Comparison of ENCODE assay signal across 14 cellular contexts in genomic region chr19:55620410-55620809, GRCh38. TPM values are rescaled to one million over a fixed set of nuclear protein-coding genes. Genes with fewer than 3 reads are reported as not detected.
DNase-seq lines count a peak whose midpoint lies in the region; ATAC-seq and TF ChIP-seq lines count a peak whose summit lies in the region.
"Had no signal": no experiment of that assay in that cellular context is flagged by ENCODE, and none has a peak within 500 bp of the region (broad histone marks: within the 10 kb centered on the region; RNA-seq: fewer than 3 reads in every experiment).

No MANE protein-coding gene starts in this region.

- no peaks in the 10 kb centered on the region for H3F3A ChIP-seq in neural cell (ENCODE audit: insufficient read depth, low read length, poor library complexity, severe bottlenecking)
- H3F3A ChIP-seq in smooth muscle cell (ENCODE audit: low read depth): peaks cover 12% of the 10 kb centered on the region

- WGBS in smooth muscle cell (ENCODE audit: low lambda C conversion rate): 95% methylated on average over 4 of the region's 4 CpGs

- CTCF ChIA-PET in activated CD8-positive, alpha-beta memory T cell treated with anti-CD3 and anti-CD28 coated beads, Interleukin-2, amount 10 ng/mL, durations not matched to agents 7 days and 5 days (lab: Charles Lee): interaction anchor here (1.1 to 4.5 kb wide), 3 partner anchors 11 to 117 kb away, joined by 4 to 25 read pairs (median 18); partner anchors contain the start of gene ZNF865

- H3K36me3 ChIP-seq in Karpas-422 (ENCODE audit: insufficient read depth, low read length) (peaks cover 3% of the 10 kb centered on the region; the same call in 1 of the 2 replicates), neural cell (ENCODE audit: insufficient read depth, low read length) (no peaks in the 10 kb centered on the region), smooth muscle cell (ENCODE audit: low read depth) (no peaks in the 10 kb centered on the region)

- H3K9me3 ChIP-seq in Karpas-422 (ENCODE audit: low read length) (no peaks in the 10 kb centered on the region), neural cell (ENCODE audit: low read length) (no peaks in the 10 kb centered on the region), smooth muscle cell (replicated peaks; ENCODE audit: low read depth) (no peaks in the 10 kb centered on the region)
- H3K9me3 ChIP-seq: SJSA1 had no signal

- DNase-seq in CD1c-positive myeloid dendritic cell (ENCODE audit: extremely low spot score): peak; percentile 40
- DNase-seq in Karpas-422: no peak
- no peak for DNase-seq in activated CD8-positive, alpha-beta memory T cell treated with anti-CD3 and anti-CD28 coated beads, Interleukin-2, amount 10 ng/mL, durations not matched to agents 7 days and 5 days
- no peak for DNase-seq in smooth muscle cell (lab: John Stamatoyannopoulos, UW; ENCODE audit: unreplicated experiment)
- DNase-seq in type B pancreatic cell (ENCODE audit: extremely low spot score, unreplicated experiment): no peak
- no peak for DNase-seq in Right ventricle myocardium inferior (ENCODE audit: missing footprints)
- DNase-seq in endothelial cell (ENCODE audit: low spot score): no peak
- DNase-seq: activated effector memory CD4-positive, alpha-beta T cell treated with anti-CD3 and anti-CD28 coated beads, Interleukin-2, amount 50 U/mL, for 16 hours; NCI-H1694 treated with DMSO at 0.1 percent for 48 hours; NCI-H526 treated with DMSO at 0.1 percent for 48 hours had no signal

- no peaks in the 10 kb centered on the region for H3K27me3 Mint-ChIP-seq in activated CD8-positive, alpha-beta memory T cell treated with anti-CD3 and anti-CD28 coated beads, Interleukin-2, amount 10 ng/mL, durations not matched to agents 7 days and 5 days
- H3K27me3 Mint-ChIP-seq in type B pancreatic cell (no peaks in the 10 kb centered on the region), endothelial cell (ENCODE audit: unreplicated experiment) (peaks cover 17% of the 10 kb centered on the region)

- H3K4me1 ChIP-seq in Karpas-422 (ENCODE audit: low read length): peaks cover 20% of the 10 kb centered on the region
- no peaks in the 10 kb centered on the region for H3K4me1 ChIP-seq in smooth muscle cell (ENCODE audit: low read depth)

- no peak for TF ChIP-seq EP300 in neural cell (conservative IDR thresholded peaks at IDR 0.05; ENCODE audit: poor library complexity, severe bottlenecking)

- TF ChIP-seq CTCF in neural cell (IDR thresholded peaks at IDR 0.05; ENCODE audit: poor library complexity, severe bottlenecking) (no peak), smooth muscle cell (IDR thresholded peaks at IDR 0.05; ENCODE audit: borderline replicate concordance, insufficient read depth, poor library complexity, severe bottlenecking) (no peak), type B pancreatic cell (conservative IDR thresholded peaks at IDR 0.05) (no peak), endothelial cell (IDR thresholded peaks at IDR 0.05; ENCODE audit: unreplicated experiment) (no peak)

- peak overlapping the region; percentile 15; the same call in 1 of the 2 replicates for H3K27ac ChIP-seq in Karpas-422 (ENCODE audit: low read length)
- H3K27ac ChIP-seq in neural cell (ENCODE audit: low read length): no peak overlapping the region
- H3K27ac ChIP-seq in smooth muscle cell (ENCODE audit: low read depth): no peak overlapping the region
- H3K27ac ChIP-seq: SJSA1, VCaP had no signal

- H3K4me1 Mint-ChIP-seq in activated CD8-positive, alpha-beta memory T cell treated with anti-CD3 and anti-CD28 coated beads, Interleukin-2, amount 10 ng/mL, durations not matched to agents 7 days and 5 days: peaks cover 39% of the 10 kb centered on the region
- H3K4me1 Mint-ChIP-seq in type B pancreatic cell (ENCODE audit: unreplicated experiment): peaks cover 14% of the 10 kb centered on the region
- H3K4me1 Mint-ChIP-seq in endothelial cell (ENCODE audit: unreplicated experiment): peaks cover 16% of the 10 kb centered on the region

- H3K4me3 Mint-ChIP-seq in activated CD8-positive, alpha-beta memory T cell treated with anti-CD3 and anti-CD28 coated beads, Interleukin-2, amount 10 ng/mL, durations not matched to agents 7 days and 5 days: no peak overlapping the region
- H3K4me3 Mint-ChIP-seq in type B pancreatic cell (no peak overlapping the region), endothelial cell (ENCODE audit: unreplicated experiment) (no peak overlapping the region)
- H3K4me3 Mint-ChIP-seq: mesothelial cell of epicardium had no signal

- H4K20me1 ChIP-seq in Karpas-422 (ENCODE audit: insufficient read depth, low read depth, low read length): no peaks in the 10 kb centered on the region
- no peaks in the 10 kb centered on the region for H4K20me1 ChIP-seq in neural cell (ENCODE audit: insufficient read depth)
- peaks cover 8% of the 10 kb centered on the region for H4K20me1 ChIP-seq in smooth muscle cell (ENCODE audit: low read depth)

- H3K4me3 ChIP-seq in Karpas-422 (ENCODE audit: low read length): no peak overlapping the region
- no peak overlapping the region for H3K4me3 ChIP-seq in neural cell (ENCODE audit: low read length)
- no peak overlapping the region for H3K4me3 ChIP-seq in smooth muscle cell
- H3K4me3 ChIP-seq: SJSA1 had no signal

- H3K27ac Mint-ChIP-seq in activated CD8-positive, alpha-beta memory T cell treated with anti-CD3 and anti-CD28 coated beads, Interleukin-2, amount 10 ng/mL, durations not matched to agents 7 days and 5 days: peak overlapping the region; percentile 67
- no peak overlapping the region for H3K27ac Mint-ChIP-seq in type B pancreatic cell
- H3K27ac Mint-ChIP-seq in endothelial cell (ENCODE audit: unreplicated experiment): no peak overlapping the region
- H3K27ac Mint-ChIP-seq: mesothelial cell of epicardium had no signal

- H3K4me2 ChIP-seq in Karpas-422 (ENCODE audit: low read depth, low read length, poor library complexity, severe bottlenecking): no peak overlapping the region
- H3K4me2 ChIP-seq in neural cell (ENCODE audit: low read length): no peak overlapping the region
- no peak overlapping the region for H3K4me2 ChIP-seq in smooth muscle cell

- intact Hi-C loops in Right ventricle myocardium inferior (cut with DNase I): loop anchor here (10.0 kb wide), 1 partner anchor 476 kb away; the partner anchor contains the start of gene TNNT1

- H3K27me3 ChIP-seq in Karpas-422 (ENCODE audit: low read length): no peaks in the 10 kb centered on the region
- H3K27me3 ChIP-seq in neural cell (ENCODE audit: insufficient read depth, low read depth, low read length): no peaks in the 10 kb centered on the region
- no peaks in the 10 kb centered on the region for H3K27me3 ChIP-seq in smooth muscle cell (ENCODE audit: low read depth)
- H3K27me3 ChIP-seq: SJSA1 had no signal

- no peaks in the 10 kb centered on the region for H3K9me3 Mint-ChIP-seq in activated CD8-positive, alpha-beta memory T cell treated with anti-CD3 and anti-CD28 coated beads, Interleukin-2, amount 10 ng/mL, durations not matched to agents 7 days and 5 days (ENCODE audit: low read depth)
- no peaks in the 10 kb centered on the region for H3K9me3 Mint-ChIP-seq in type B pancreatic cell
- H3K9me3 Mint-ChIP-seq in endothelial cell (ENCODE audit: unreplicated experiment): no peaks in the 10 kb centered on the region
- H3K9me3 Mint-ChIP-seq: mesothelial cell of epicardium had no signal

- H3K9ac ChIP-seq in Karpas-422 (ENCODE audit: low read length) (no peak overlapping the region), neural cell (ENCODE audit: low read length) (no peak overlapping the region), smooth muscle cell (ENCODE audit: low read depth) (no peak overlapping the region)

- no peak for TF ChIP-seq RAD21 in neural cell (conservative IDR thresholded peaks at IDR 0.05)

- ATAC-seq in activated CD8-positive, alpha-beta memory T cell treated with anti-CD3 and anti-CD28 coated beads, Interleukin-2, amount 10 ng/mL, durations not matched to agents 7 days and 5 days: no peak
- no peak for ATAC-seq in Right ventricle myocardium inferior

- H3K9me2 ChIP-seq in Karpas-422 (replicated peaks; ENCODE audit: insufficient read depth, low read length) (no peaks in the 10 kb centered on the region), neural cell (ENCODE audit: insufficient read depth, low read length) (no peaks in the 10 kb centered on the region)

- H3K79me2 ChIP-seq in Karpas-422 (ENCODE audit: low read length): no peaks in the 10 kb centered on the region
- peaks cover 8% of the 10 kb centered on the region for H3K79me2 ChIP-seq in neural cell (replicated peaks; ENCODE audit: insufficient read depth, low read length)
- no peaks in the 10 kb centered on the region for H3K79me2 ChIP-seq in smooth muscle cell (ENCODE audit: low read depth)

- H2AFZ ChIP-seq in Karpas-422 (ENCODE audit: low read length) (no peak overlapping the region), neural cell (ENCODE audit: low read depth, low read length) (no peak overlapping the region), smooth muscle cell (ENCODE audit: low read depth) (no peak overlapping the region)

- peaks cover 20% of the 10 kb centered on the region for H3K36me3 Mint-ChIP-seq in activated CD8-positive, alpha-beta memory T cell treated with anti-CD3 and anti-CD28 coated beads, Interleukin-2, amount 10 ng/mL, durations not matched to agents 7 days and 5 days
- H3K36me3 Mint-ChIP-seq in type B pancreatic cell (peaks cover 8% of the 10 kb centered on the region), endothelial cell (ENCODE audit: low read depth, unreplicated experiment) (peaks cover 17% of the 10 kb centered on the region)

RNA-seq across cellular contexts. Expression of gene ZNF784, which starts 4.0 kb away (rescaled TPM):
- 2.8 and 3.5 TPM in 2 replicates for total RNA-seq in Karpas-422 (2014; rRNA removed; shearing (Covaris generic); ENCODE audit: low replicate concordance)
- total RNA-seq in activated CD8-positive, alpha-beta memory T cell treated with anti-CD3 and anti-CD28 coated beads, Interleukin-2, amount 10 ng/mL, durations not matched to agents 7 days and 5 days: 1 to 10 TPM; 5.1 to 7.3 TPM
- polyA plus RNA-seq in neural cell (10.3 and 10.7 TPM in 2 replicates), smooth muscle cell (7.2 and 7.3 TPM in 2 replicates)
- polyA minus RNA-seq in neural cell: 11.6 and 13.4 TPM in 2 replicates
- total RNA-seq in smooth muscle cell (3.1 and 3.8 TPM in 2 replicates), type B pancreatic cell (ENCODE audit: low replicate concordance) (9.4 and 9.6 TPM in 2 replicates), Right ventricle myocardium inferior (11.1 TPM), endothelial cell (ENCODE audit: unreplicated experiment) (6.8 TPM)

RNA-seq across cellular contexts. Expression of gene ZNF865, which starts 15.0 kb away (rescaled TPM):
- 3.6 and 8.6 TPM in 2 replicates for total RNA-seq in Karpas-422 (2014; rRNA removed; shearing (Covaris generic); ENCODE audit: low replicate concordance)
- 10 to 100 TPM; 14.4 to 16.7 TPM for total RNA-seq in activated CD8-positive, alpha-beta memory T cell treated with anti-CD3 and anti-CD28 coated beads, Interleukin-2, amount 10 ng/mL, durations not matched to agents 7 days and 5 days
- polyA plus RNA-seq in neural cell (1.7 and 2.1 TPM in 2 replicates), smooth muscle cell (1.2 and 2.0 TPM in 2 replicates)
- polyA minus RNA-seq in neural cell: 3.4 and 4.3 TPM in 2 replicates
- total RNA-seq in smooth muscle cell (3.0 and 3.8 TPM in 2 replicates), type B pancreatic cell (ENCODE audit: low replicate concordance) (14.6 and 16.2 TPM in 2 replicates), Right ventricle myocardium inferior (16.9 TPM), endothelial cell (ENCODE audit: unreplicated experiment) (14.5 TPM)

RNA-seq across cellular contexts. Expression of gene ZNF524, which starts 20.3 kb away (rescaled TPM):
- total RNA-seq in Karpas-422 (2014; rRNA removed; shearing (Covaris generic); ENCODE audit: low replicate concordance): 8.4 and 20.3 TPM in 2 replicates
- 10 to 100 TPM; 26.5 to 30.2 TPM for total RNA-seq in activated CD8-positive, alpha-beta memory T cell treated with anti-CD3 and anti-CD28 coated beads, Interleukin-2, amount 10 ng/mL, durations not matched to agents 7 days and 5 days
- 3.2 and 3.9 TPM in 2 replicates for polyA plus RNA-seq in neural cell
- 2.9 and 5.1 TPM in 2 replicates for polyA minus RNA-seq in neural cell
- total RNA-seq in smooth muscle cell: 16.3 and 20.1 TPM in 2 replicates
- 13.3 and 19.4 TPM in 2 replicates for polyA plus RNA-seq in smooth muscle cell
- 13.6 and 23.9 TPM in 2 replicates for total RNA-seq in type B pancreatic cell (ENCODE audit: low replicate concordance)
- 16.9 TPM for total RNA-seq in Right ventricle myocardium inferior
- total RNA-seq in endothelial cell (ENCODE audit: unreplicated experiment): 9.3 TPM

RNA-seq across cellular contexts. Expression of gene ZNF580, which starts 20.4 kb away (rescaled TPM):
- 44.3 and 47.5 TPM in 2 replicates for total RNA-seq in Karpas-422 (2014; rRNA removed; shearing (Covaris generic); ENCODE audit: low replicate concordance)
- total RNA-seq in activated CD8-positive, alpha-beta memory T cell treated with anti-CD3 and anti-CD28 coated beads, Interleukin-2, amount 10 ng/mL, durations not matched to agents 7 days and 5 days: 10 to 100 TPM; 33.1 to 33.7 TPM
- 11.7 and 17.3 TPM in 2 replicates for polyA plus RNA-seq in neural cell
- 4.4 and 5.1 TPM in 2 replicates for polyA minus RNA-seq in neural cell
- 6.2 and 11.9 TPM in 2 replicates for total RNA-seq in smooth muscle cell
- 68.8 and 76.8 TPM in 2 replicates for polyA plus RNA-seq in smooth muscle cell
- total RNA-seq in type B pancreatic cell (ENCODE audit: low replicate concordance): 28.5 and 37.4 TPM in 2 replicates
- total RNA-seq in Right ventricle myocardium inferior: 13.2 TPM
- total RNA-seq in endothelial cell (ENCODE audit: unreplicated experiment): 34.0 TPM

RNA-seq across cellular contexts. Expression of gene FIZ1, which starts 21.1 kb away (rescaled TPM):
- 6.4 and 12.2 TPM in 2 replicates for total RNA-seq in Karpas-422 (2014; rRNA removed; shearing (Covaris generic); ENCODE audit: low replicate concordance)
- total RNA-seq in activated CD8-positive, alpha-beta memory T cell treated with anti-CD3 and anti-CD28 coated beads, Interleukin-2, amount 10 ng/mL, durations not matched to agents 7 days and 5 days: 10 to 100 TPM; 13.0 to 15.7 TPM
- polyA plus RNA-seq in neural cell: 5.1 and 7.4 TPM in 2 replicates
- polyA minus RNA-seq in neural cell: 9.4 and 12.7 TPM in 2 replicates
- 4.6 and 10.4 TPM in 2 replicates for total RNA-seq in smooth muscle cell
- polyA plus RNA-seq in smooth muscle cell: 16.8 and 17.7 TPM in 2 replicates
- total RNA-seq in type B pancreatic cell (ENCODE audit: low replicate concordance): 18.4 and 22.4 TPM in 2 replicates
- 14.8 TPM for total RNA-seq in Right ventricle myocardium inferior
- total RNA-seq in endothelial cell (ENCODE audit: unreplicated experiment): 21.5 TPM
